ENCODE assay signal across 1 cellular context in the genomic region with DNA sequence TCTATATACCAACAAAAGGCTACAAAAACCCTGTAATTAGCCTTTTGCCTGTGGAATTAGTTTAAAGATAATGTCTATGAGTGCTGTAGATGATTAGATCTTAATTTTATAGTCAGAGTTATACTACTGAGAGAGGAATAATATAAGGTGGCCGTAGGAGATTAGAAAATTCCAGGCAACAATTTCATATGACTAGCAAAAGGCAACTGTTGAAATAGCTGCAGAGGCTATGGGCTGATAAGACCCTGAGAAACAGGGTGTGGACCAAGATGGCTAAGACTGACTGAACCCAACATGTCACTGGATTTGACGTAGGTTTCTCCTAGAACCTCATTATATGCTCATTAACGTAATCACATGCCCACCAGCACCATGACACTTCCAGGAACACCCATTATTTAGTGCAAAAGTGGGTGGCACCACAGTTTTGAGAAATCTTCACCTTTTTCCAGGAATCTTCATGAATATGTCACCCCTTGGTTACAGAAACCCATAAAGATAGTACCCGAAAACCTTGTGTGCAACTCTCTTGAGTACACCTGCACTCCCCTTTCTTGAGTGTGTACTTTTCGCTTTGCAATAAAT.
TF ChIP-seq lines count a peak whose summit lies in the region.

No MANE protein-coding gene starts in this region.

TF ChIP-seq in K562, 482 proteins besides CTCF, POLR2A, EP300 and RAD21 (continued from another document and continues in another):
- TF ChIP-seq, protein P1, sequence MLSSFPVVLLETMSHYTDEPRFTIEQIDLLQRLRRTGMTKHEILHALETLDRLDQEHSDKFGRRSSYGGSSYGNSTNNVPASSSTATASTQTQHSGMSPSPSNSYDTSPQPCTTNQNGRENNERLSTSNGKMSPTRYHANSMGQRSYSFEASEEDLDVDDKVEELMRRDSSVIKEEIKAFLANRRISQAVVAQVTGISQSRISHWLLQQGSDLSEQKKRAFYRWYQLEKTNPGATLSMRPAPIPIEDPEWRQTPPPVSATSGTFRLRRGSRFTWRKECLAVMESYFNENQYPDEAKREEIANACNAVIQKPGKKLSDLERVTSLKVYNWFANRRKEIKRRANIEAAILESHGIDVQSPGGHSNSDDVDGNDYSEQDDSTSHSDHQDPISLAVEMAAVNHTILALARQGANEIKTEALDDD (IDR thresholded peaks at IDR 0.05), result peak; percentile 65; the same call in 1 of the 2 replicates
- TF ChIP-seq ZNF184 (CRISPR knock-in tag; IDR thresholded peaks at IDR 0.05) (no peak), EHMT2 (IDR thresholded peaks at IDR 0.05) (peak; percentile 88), ARID1B (IDR thresholded peaks at IDR 0.05) (peak; percentile 97), FOXM1 (IDR thresholded peaks at IDR 0.05; ENCODE audit: low read depth) (peak; percentile 78), FOXM1 (CRISPR knock-in tag; IDR thresholded peaks at IDR 0.05; ENCODE audit: low read depth) (no peak), YY1 (IDR thresholded peaks at IDR 0.05; ENCODE audit: borderline replicate concordance in 1 of 3, control insufficient read depth in 1 of 3, extremely low read depth in 1 of 3, insufficient read depth in 3 of 3, insufficient read length in 1 of 3, insufficient replicate concordance in 2 of 3, low read depth in 1 of 3, low read length in 2 of 3) (peak in 1 of 3 experiments; percentile 75), NR2C2 (CRISPR knock-in tag; IDR thresholded peaks at IDR 0.05) (no peak), NR2C2 (tag; IDR thresholded peaks at IDR 0.05) (peak; percentile 38; the same call in 1 of the 2 replicates), CREB1 (IDR thresholded peaks at IDR 0.05) (peak; percentile 85), CREB1 (CRISPR knock-in tag; IDR thresholded peaks at IDR 0.05) (peak; percentile 65; the same call in 1 of the 2 replicates), DMBX1 (CRISPR knock-in tag; IDR thresholded peaks at IDR 0.05; ENCODE audit: borderline replicate concordance) (peak; percentile 78), TAF7 (tag; IDR thresholded peaks at IDR 0.05) (no peak), DPF2 (IDR thresholded peaks at IDR 0.05) (peak; percentile 95), KHSRP (IDR thresholded peaks at IDR 0.05) (0 out of 2 replicates have a peak, but pooled peaks have one; percentile 39), GATAD2B (IDR thresholded peaks at IDR 0.05; ENCODE audit: borderline replicate concordance) (0 out of 2 replicates have a peak, but pooled peaks have one; percentile 56), SMARCB1 (IDR thresholded peaks at IDR 0.05; ENCODE audit: insufficient read length, low read depth) (peak; percentile 88), MBD2 (IDR thresholded peaks at IDR 0.05; ENCODE audit: borderline replicate concordance, low read depth) (0 out of 2 replicates have a peak, but pooled peaks have one; percentile 29), FOXA3 (CRISPR knock-in tag; conservative IDR thresholded peaks at IDR 0.05 in 1 of 2, IDR thresholded peaks at IDR 0.05 in 1 of 2) (peak in 1 of 2 experiments; percentile 57; a peak in 2 of 4 replicates), HSF4 (CRISPR knock-in tag; IDR thresholded peaks at IDR 0.05; ENCODE audit: borderline replicate concordance) (no peak), EP400 (IDR thresholded peaks at IDR 0.05) (peak; percentile 65), ZNF24 (IDR thresholded peaks at IDR 0.05) (no peak), ZNF589 (CRISPR knock-in tag; IDR thresholded peaks at IDR 0.05; ENCODE audit: low read depth) (peak; percentile 84; the same call in 1 of the 2 replicates), TEAD1 (CRISPR knock-in tag; IDR thresholded peaks at IDR 0.05) (peak; percentile 60 to 72; a peak in 3 of 4 replicates), CTBP1 (IDR thresholded peaks at IDR 0.05; ENCODE audit: borderline replicate concordance) (peak; percentile 85), L3MBTL2 (IDR thresholded peaks at IDR 0.05) (0 out of 2 replicates have a peak, but pooled peaks have one; percentile 22), ZNF282 (CRISPR knock-in tag; IDR thresholded peaks at IDR 0.05) (no peak), SOX6 (IDR thresholded peaks at IDR 0.05) (peak; percentile 82), MCM5 (IDR thresholded peaks at IDR 0.05; ENCODE audit: low read depth) (no peak), SP1 (CRISPR knock-in tag; IDR thresholded peaks at IDR 0.05) (0 out of 2 replicates have a peak, but pooled peaks have one; percentile 25), ZNF584 (CRISPR knock-in tag; IDR thresholded peaks at IDR 0.05; ENCODE audit: low read depth) (no peak), ARNT (IDR thresholded peaks at IDR 0.05) (peak; percentile 69 to 82; a peak in 2 of 4 replicates), HDGF (IDR thresholded peaks at IDR 0.05) (no peak), NRF1 (conservative IDR thresholded peaks at IDR 0.05 in 1 of 2, IDR thresholded peaks at IDR 0.05 in 1 of 2) (no peak), MTA1 (IDR thresholded peaks at IDR 0.05; ENCODE audit: borderline replicate concordance) (no peak), TARDBP (IDR thresholded peaks at IDR 0.05) (no peak), MEIS2 (IDR thresholded peaks at IDR 0.05; ENCODE audit: partially characterized antibody) (peak; percentile 98), MTA2 (IDR thresholded peaks at IDR 0.05; ENCODE audit: low read depth) (peak; percentile 88), CHD2 (IDR thresholded peaks at IDR 0.05; ENCODE audit: low read depth, low read length) (no peak), RB1 (IDR thresholded peaks at IDR 0.05; ENCODE audit: low read depth) (peak; percentile 26; the same call in 1 of the 2 replicates), SRSF9 (IDR thresholded peaks at IDR 0.05; ENCODE audit: borderline replicate concordance, low read depth, low read length) (no peak), TCF3 (CRISPR knock-in tag; IDR thresholded peaks at IDR 0.05) (peak; percentile 95), HMGN3 (IDR thresholded peaks at IDR 0.05; ENCODE audit: borderline replicate concordance, extremely low read depth, insufficient read length, low read depth, low read length) (peak; percentile 59), LCOR (CRISPR knock-in tag; IDR thresholded peaks at IDR 0.05) (peak; percentile 76; the same call in 1 of the 2 replicates), NFE2L1 (tag; IDR thresholded peaks at IDR 0.05; ENCODE audit: borderline replicate concordance, low read depth) (no peak), CBFA2T2 (conservative IDR thresholded peaks at IDR 0.05) (peak; percentile 94), ZNF274 (IDR thresholded peaks at IDR 0.05; ENCODE audit: borderline replicate concordance, low read depth, low read length) (0 out of 2 replicates have a peak, but pooled peaks have one; percentile 32), ZFX (CRISPR knock-in tag; IDR thresholded peaks at IDR 0.05) (no peak)
- TF ChIP-seq, protein P2, sequence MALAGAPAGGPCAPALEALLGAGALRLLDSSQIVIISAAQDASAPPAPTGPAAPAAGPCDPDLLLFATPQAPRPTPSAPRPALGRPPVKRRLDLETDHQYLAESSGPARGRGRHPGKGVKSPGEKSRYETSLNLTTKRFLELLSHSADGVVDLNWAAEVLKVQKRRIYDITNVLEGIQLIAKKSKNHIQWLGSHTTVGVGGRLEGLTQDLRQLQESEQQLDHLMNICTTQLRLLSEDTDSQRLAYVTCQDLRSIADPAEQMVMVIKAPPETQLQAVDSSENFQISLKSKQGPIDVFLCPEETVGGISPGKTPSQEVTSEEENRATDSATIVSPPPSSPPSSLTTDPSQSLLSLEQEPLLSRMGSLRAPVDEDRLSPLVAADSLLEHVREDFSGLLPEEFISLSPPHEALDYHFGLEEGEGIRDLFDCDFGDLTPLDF (CRISPR knock-in tag; IDR thresholded peaks at IDR 0.05), result no peak
- TF ChIP-seq, protein P3, sequence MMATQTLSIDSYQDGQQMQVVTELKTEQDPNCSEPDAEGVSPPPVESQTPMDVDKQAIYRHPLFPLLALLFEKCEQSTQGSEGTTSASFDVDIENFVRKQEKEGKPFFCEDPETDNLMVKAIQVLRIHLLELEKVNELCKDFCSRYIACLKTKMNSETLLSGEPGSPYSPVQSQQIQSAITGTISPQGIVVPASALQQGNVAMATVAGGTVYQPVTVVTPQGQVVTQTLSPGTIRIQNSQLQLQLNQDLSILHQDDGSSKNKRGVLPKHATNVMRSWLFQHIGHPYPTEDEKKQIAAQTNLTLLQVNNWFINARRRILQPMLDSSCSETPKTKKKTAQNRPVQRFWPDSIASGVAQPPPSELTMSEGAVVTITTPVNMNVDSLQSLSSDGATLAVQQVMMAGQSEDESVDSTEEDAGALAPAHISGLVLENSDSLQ (IDR thresholded peaks at IDR 0.05), result peak; percentile 93
- TF ChIP-seq, protein P4, sequence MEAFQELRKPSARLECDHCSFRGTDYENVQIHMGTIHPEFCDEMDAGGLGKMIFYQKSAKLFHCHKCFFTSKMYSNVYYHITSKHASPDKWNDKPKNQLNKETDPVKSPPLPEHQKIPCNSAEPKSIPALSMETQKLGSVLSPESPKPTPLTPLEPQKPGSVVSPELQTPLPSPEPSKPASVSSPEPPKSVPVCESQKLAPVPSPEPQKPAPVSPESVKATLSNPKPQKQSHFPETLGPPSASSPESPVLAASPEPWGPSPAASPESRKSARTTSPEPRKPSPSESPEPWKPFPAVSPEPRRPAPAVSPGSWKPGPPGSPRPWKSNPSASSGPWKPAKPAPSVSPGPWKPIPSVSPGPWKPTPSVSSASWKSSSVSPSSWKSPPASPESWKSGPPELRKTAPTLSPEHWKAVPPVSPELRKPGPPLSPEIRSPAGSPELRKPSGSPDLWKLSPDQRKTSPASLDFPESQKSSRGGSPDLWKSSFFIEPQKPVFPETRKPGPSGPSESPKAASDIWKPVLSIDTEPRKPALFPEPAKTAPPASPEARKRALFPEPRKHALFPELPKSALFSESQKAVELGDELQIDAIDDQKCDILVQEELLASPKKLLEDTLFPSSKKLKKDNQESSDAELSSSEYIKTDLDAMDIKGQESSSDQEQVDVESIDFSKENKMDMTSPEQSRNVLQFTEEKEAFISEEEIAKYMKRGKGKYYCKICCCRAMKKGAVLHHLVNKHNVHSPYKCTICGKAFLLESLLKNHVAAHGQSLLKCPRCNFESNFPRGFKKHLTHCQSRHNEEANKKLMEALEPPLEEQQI (IDR thresholded peaks at IDR 0.05), result peak; percentile 44
- TF ChIP-seq, protein P5, sequence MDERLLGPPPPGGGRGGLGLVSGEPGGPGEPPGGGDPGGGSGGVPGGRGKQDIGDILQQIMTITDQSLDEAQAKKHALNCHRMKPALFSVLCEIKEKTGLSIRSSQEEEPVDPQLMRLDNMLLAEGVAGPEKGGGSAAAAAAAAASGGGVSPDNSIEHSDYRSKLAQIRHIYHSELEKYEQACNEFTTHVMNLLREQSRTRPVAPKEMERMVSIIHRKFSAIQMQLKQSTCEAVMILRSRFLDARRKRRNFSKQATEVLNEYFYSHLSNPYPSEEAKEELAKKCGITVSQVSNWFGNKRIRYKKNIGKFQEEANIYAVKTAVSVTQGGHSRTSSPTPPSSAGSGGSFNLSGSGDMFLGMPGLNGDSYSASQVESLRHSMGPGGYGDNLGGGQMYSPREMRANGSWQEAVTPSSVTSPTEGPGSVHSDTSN (CRISPR knock-in tag; IDR thresholded peaks at IDR 0.05; ENCODE audit: low read depth), result no peak
- TF ChIP-seq, protein P5 (tag; conservative IDR thresholded peaks at IDR 0.05; ENCODE audit: low read depth), result peak; percentile 79
- TF ChIP-seq, protein P6, sequence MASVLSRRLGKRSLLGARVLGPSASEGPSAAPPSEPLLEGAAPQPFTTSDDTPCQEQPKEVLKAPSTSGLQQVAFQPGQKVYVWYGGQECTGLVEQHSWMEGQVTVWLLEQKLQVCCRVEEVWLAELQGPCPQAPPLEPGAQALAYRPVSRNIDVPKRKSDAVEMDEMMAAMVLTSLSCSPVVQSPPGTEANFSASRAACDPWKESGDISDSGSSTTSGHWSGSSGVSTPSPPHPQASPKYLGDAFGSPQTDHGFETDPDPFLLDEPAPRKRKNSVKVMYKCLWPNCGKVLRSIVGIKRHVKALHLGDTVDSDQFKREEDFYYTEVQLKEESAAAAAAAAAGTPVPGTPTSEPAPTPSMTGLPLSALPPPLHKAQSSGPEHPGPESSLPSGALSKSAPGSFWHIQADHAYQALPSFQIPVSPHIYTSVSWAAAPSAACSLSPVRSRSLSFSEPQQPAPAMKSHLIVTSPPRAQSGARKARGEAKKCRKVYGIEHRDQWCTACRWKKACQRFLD (CRISPR knock-in tag; IDR thresholded peaks at IDR 0.05), result 0 out of 2 replicates have a peak, but pooled peaks have one; percentile 50
- TF ChIP-seq, protein P7, sequence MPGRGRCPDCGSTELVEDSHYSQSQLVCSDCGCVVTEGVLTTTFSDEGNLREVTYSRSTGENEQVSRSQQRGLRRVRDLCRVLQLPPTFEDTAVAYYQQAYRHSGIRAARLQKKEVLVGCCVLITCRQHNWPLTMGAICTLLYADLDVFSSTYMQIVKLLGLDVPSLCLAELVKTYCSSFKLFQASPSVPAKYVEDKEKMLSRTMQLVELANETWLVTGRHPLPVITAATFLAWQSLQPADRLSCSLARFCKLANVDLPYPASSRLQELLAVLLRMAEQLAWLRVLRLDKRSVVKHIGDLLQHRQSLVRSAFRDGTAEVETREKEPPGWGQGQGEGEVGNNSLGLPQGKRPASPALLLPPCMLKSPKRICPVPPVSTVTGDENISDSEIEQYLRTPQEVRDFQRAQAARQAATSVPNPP (IDR thresholded peaks at IDR 0.05; ENCODE audit: borderline replicate concordance, insufficient read depth, insufficient read length), result no peak
- TF ChIP-seq, protein P8, sequence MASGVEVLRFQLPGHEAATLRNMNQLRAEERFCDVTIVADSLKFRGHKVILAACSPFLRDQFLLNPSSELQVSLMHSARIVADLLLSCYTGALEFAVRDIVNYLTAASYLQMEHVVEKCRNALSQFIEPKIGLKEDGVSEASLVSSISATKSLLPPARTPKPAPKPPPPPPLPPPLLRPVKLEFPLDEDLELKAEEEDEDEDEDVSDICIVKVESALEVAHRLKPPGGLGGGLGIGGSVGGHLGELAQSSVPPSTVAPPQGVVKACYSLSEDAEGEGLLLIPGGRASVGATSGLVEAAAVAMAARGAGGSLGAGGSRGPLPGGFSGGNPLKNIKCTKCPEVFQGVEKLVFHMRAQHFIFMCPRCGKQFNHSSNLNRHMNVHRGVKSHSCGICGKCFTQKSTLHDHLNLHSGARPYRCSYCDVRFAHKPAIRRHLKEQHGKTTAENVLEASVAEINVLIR (CRISPR knock-in tag; IDR thresholded peaks at IDR 0.05), result peak; percentile 64
- TF ChIP-seq, protein P9, sequence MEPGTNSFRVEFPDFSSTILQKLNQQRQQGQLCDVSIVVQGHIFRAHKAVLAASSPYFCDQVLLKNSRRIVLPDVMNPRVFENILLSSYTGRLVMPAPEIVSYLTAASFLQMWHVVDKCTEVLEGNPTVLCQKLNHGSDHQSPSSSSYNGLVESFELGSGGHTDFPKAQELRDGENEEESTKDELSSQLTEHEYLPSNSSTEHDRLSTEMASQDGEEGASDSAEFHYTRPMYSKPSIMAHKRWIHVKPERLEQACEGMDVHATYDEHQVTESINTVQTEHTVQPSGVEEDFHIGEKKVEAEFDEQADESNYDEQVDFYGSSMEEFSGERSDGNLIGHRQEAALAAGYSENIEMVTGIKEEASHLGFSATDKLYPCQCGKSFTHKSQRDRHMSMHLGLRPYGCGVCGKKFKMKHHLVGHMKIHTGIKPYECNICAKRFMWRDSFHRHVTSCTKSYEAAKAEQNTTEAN (CRISPR knock-in tag; IDR thresholded peaks at IDR 0.05), result no peak
